ENCODE assay signal across 15 cellular contexts in genomic region chr19:47260476-47260875, GRCh38. TPM values are rescaled to one million over a fixed set of nuclear protein-coding genes. Genes with fewer than 3 reads are reported as not detected.
DNase-seq lines count a peak whose midpoint lies in the region; ATAC-seq and TF ChIP-seq lines count a peak whose summit lies in the region.
"Had no signal": no experiment of that assay in that cellular context is flagged by ENCODE, and none has a peak within 500 bp of the region (broad histone marks: within the 10 kb centered on the region; RNA-seq: fewer than 3 reads in every experiment).

No MANE protein-coding gene starts in this region.

- no peak for TF ChIP-seq CTCF in brain (conservative IDR thresholded peaks at IDR 0.05)
- no peak for TF ChIP-seq CTCF in osteocyte (IDR thresholded peaks at IDR 0.05)

- no peak for ATAC-seq in stimulated activated naive CD8-positive, alpha-beta T cell treated with anti-CD3 and anti-CD28 coated beads, Interleukin-15, amount 100 ng/mL, for 72 hours

- peaks cover 34% of the 10 kb centered on the region for H3K36me3 Mint-ChIP-seq in stimulated activated naive CD8-positive, alpha-beta T cell treated with anti-CD3 and anti-CD28 coated beads, Interleukin-15, Interleukin-2, amounts not matched to agents 100 ng/mL and 50 ng/mL, for 24 hours (ENCODE audit: low read depth)
- H3K36me3 Mint-ChIP-seq in brain = peaks cover 68% of the 10 kb centered on the region
- H3K36me3 Mint-ChIP-seq in osteocyte (ENCODE audit: unreplicated experiment) = peaks cover 47% of the 10 kb centered on the region

- no peak for DNase-seq in stimulated activated naive CD8-positive, alpha-beta T cell treated with anti-CD3 and anti-CD28 coated beads, Interleukin-15, amount 100 ng/mL, for 72 hours
- DNase-seq in osteocyte (ENCODE audit: extremely low spot score, unreplicated experiment) (no peak), NCI-H446 treated with DMSO at 0.1 percent for 48 hours (lab: John Stamatoyannopoulos, UW) (no peak), NK-92 (lab: John Stamatoyannopoulos, UW; ENCODE audit: unreplicated experiment) (no peak), GOT3 (lab: John Stamatoyannopoulos, UW) (no peak)
- DNase-seq: H9, Karpas-422, NCI-H1417, NCI-H2029, NCI-H2171 treated with DMSO at 0.1 percent for 48 hours, NCI-H510A had no signal

- no peak overlapping the region for H3K4me3 Mint-ChIP-seq in stimulated activated naive CD8-positive, alpha-beta T cell treated with anti-CD3 and anti-CD28 coated beads, Interleukin-15, Interleukin-2, amounts not matched to agents 100 ng/mL and 50 ng/mL, for 24 hours
- no peak overlapping the region for H3K4me3 Mint-ChIP-seq in stimulated activated naive CD8-positive, alpha-beta T cell treated with anti-CD3 and anti-CD28 coated beads, Interleukin-15, amount 100 ng/mL, for 72 hours
- H3K4me3 Mint-ChIP-seq in brain = peak overlapping the region in 2 of 5 experiments; percentile 5 to 28
- H3K4me3 Mint-ChIP-seq in osteocyte (ENCODE audit: unreplicated experiment) = no peak overlapping the region
- H3K4me3 Mint-ChIP-seq: B cell had no signal

- peaks cover 24% of the 10 kb centered on the region for H3K4me1 Mint-ChIP-seq in stimulated activated naive CD8-positive, alpha-beta T cell treated with anti-CD3 and anti-CD28 coated beads, Interleukin-15, Interleukin-2, amounts not matched to agents 100 ng/mL and 50 ng/mL, for 24 hours (ENCODE audit: low read depth)
- H3K4me1 Mint-ChIP-seq in stimulated activated naive CD8-positive, alpha-beta T cell treated with anti-CD3 and anti-CD28 coated beads, Interleukin-15, amount 100 ng/mL, for 72 hours = peaks cover 50% of the 10 kb centered on the region
- H3K4me1 Mint-ChIP-seq in brain (peaks cover 41% of the 10 kb centered on the region), osteocyte (ENCODE audit: unreplicated experiment) (peaks cover 41% of the 10 kb centered on the region)

- no peaks in the 10 kb centered on the region for H3K9me3 Mint-ChIP-seq in stimulated activated naive CD8-positive, alpha-beta T cell treated with anti-CD3 and anti-CD28 coated beads, Interleukin-15, Interleukin-2, amounts not matched to agents 100 ng/mL and 50 ng/mL, for 24 hours
- H3K9me3 Mint-ChIP-seq in stimulated activated naive CD8-positive, alpha-beta T cell treated with anti-CD3 and anti-CD28 coated beads, Interleukin-15, amount 100 ng/mL, for 72 hours = no peaks in the 10 kb centered on the region
- H3K9me3 Mint-ChIP-seq in brain (peaks cover 0 to 2% (median 0%) of the 10 kb centered on the region in 5 experiments), osteocyte (ENCODE audit: unreplicated experiment) (no peaks in the 10 kb centered on the region)
- H3K9me3 Mint-ChIP-seq: H9 had no signal

- H3K27ac Mint-ChIP-seq in stimulated activated naive CD8-positive, alpha-beta T cell treated with anti-CD3 and anti-CD28 coated beads, Interleukin-15, Interleukin-2, amounts not matched to agents 100 ng/mL and 50 ng/mL, for 24 hours = peak overlapping the region; percentile 9
- H3K27ac Mint-ChIP-seq in stimulated activated naive CD8-positive, alpha-beta T cell treated with anti-CD3 and anti-CD28 coated beads, Interleukin-15, amount 100 ng/mL, for 72 hours = no peak overlapping the region
- H3K27ac Mint-ChIP-seq in brain (peak overlapping the region in 3 of 5 experiments; percentile 54 to 64 (median 58)), osteocyte (ENCODE audit: unreplicated experiment) (peak overlapping the region; percentile 31)

- H3K27me3 Mint-ChIP-seq in stimulated activated naive CD8-positive, alpha-beta T cell treated with anti-CD3 and anti-CD28 coated beads, Interleukin-15, Interleukin-2, amounts not matched to agents 100 ng/mL and 50 ng/mL, for 24 hours = no peaks in the 10 kb centered on the region
- H3K27me3 Mint-ChIP-seq in stimulated activated naive CD8-positive, alpha-beta T cell treated with anti-CD3 and anti-CD28 coated beads, Interleukin-15, amount 100 ng/mL, for 72 hours = no peaks in the 10 kb centered on the region
- H3K27me3 Mint-ChIP-seq in brain = no peaks in the 10 kb centered on the region
- H3K27me3 Mint-ChIP-seq in osteocyte (ENCODE audit: unreplicated experiment) = no peaks in the 10 kb centered on the region
- H3K27me3 Mint-ChIP-seq: B cell had no signal

RNA-seq across cellular contexts. Expression of gene CCDC9, which starts 4.2 kb away (rescaled TPM):
- polyA plus RNA-seq in brain (ENCODE audit: insufficient read depth, low read depth, low replicate concordance) = 19.3 TPM
- 34.6 and 35.1 TPM in 2 replicates for total RNA-seq in osteocyte

RNA-seq across cellular contexts. Expression of gene INAFM1, which starts 14.2 kb away (rescaled TPM):
- polyA plus RNA-seq in brain (ENCODE audit: insufficient read depth, low read depth, low replicate concordance) = 14.4 TPM
- 16.7 and 17.4 TPM in 2 replicates for total RNA-seq in osteocyte

RNA-seq across cellular contexts. Expression of gene BBC3, which starts 29.5 kb away (rescaled TPM):
- polyA plus RNA-seq in brain (ENCODE audit: insufficient read depth, low read depth, low replicate concordance) = 12.1 TPM
- 27.9 and 34.3 TPM in 2 replicates for total RNA-seq in osteocyte

RNA-seq across cellular contexts. Expression of gene C5AR1, which starts 49.2 kb away (rescaled TPM):
- polyA plus RNA-seq in brain (ENCODE audit: insufficient read depth, low read depth, low replicate concordance) = 3.2 TPM
- 0.48 and 0.65 TPM in 2 replicates for total RNA-seq in osteocyte
- total RNA-seq: Daoy had no signal

Comparison
In these comparisons a context has a peak if more than half of its experiments do, and no peak if none do; other contexts are left out.
1. H3K27ac Mint-ChIP-seq: peak in stimulated activated naive CD8-positive, alpha-beta T cell treated with anti-CD3 and anti-CD28 coated beads, Interleukin-15, Interleukin-2, amounts not matched to agents 100 ng/mL and 50 ng/mL, for 24 hours (single experiment), brain (3 of 5) and osteocyte (single experiment); none in stimulated activated naive CD8-positive, alpha-beta T cell treated with anti-CD3 and anti-CD28 coated beads, Interleukin-15, amount 100 ng/mL, for 72 hours (0 of 2).